Comparison of ENCODE assay signal across 13 cellular contexts in genomic region chr6:16728513-16729182, GRCh38. TPM values are rescaled to one million over a fixed set of nuclear protein-coding genes. Genes with fewer than 3 reads are reported as not detected.
A peak's percentile ranks its signal among the peaks of the same experiment; 100 is the strongest.
DNase-seq lines count a peak whose midpoint lies in the region; ATAC-seq and TF ChIP-seq lines count a peak whose summit lies in the region.
"Had no signal": no experiment of that assay in that cellular context is flagged by ENCODE, and none has a peak within 500 bp of the region (broad histone marks: within the 10 kb centered on the region; RNA-seq: fewer than 3 reads in every experiment).

No MANE protein-coding gene starts in this region.

- peak overlapping the region; percentile 25 for H3K27ac ChIP-seq in AG04450 (ENCODE audit: low read depth, low read length)

- H3K27me3 ChIP-seq in AG04450 (ENCODE audit: control insufficient read depth, insufficient read depth, low read length) = no peaks in the 10 kb centered on the region
- H3K27me3 ChIP-seq in Caco-2 (replicated peaks; ENCODE audit: control insufficient read depth, insufficient read depth, low read length) = no peaks in the 10 kb centered on the region
- H3K27me3 ChIP-seq in HAP-1 (ENCODE audit: low read depth) = no peaks in the 10 kb centered on the region
- H3K27me3 ChIP-seq: dorsolateral prefrontal cortex had no signal

- H3K4me3 ChIP-seq in AG04450 (ENCODE audit: low read depth, low read length) = no peak overlapping the region
- H3K4me3 ChIP-seq in Caco-2 (ENCODE audit: low read depth, low read length) = no peak overlapping the region
- no peak overlapping the region for H3K4me3 ChIP-seq in HAP-1
- H3K4me3 ChIP-seq: dorsolateral prefrontal cortex, GM23338 had no signal

- H3K4me1 ChIP-seq in Caco-2 (peaks cover 38% of the 10 kb centered on the region), HAP-1 (peaks cover 20% of the 10 kb centered on the region)

- H3K4me1 Mint-ChIP-seq in Caco-2 (ENCODE audit: low read depth, unreplicated experiment) (peaks cover 37% of the 10 kb centered on the region), nephron progenitor cell (peaks cover 87% of the 10 kb centered on the region)
- H3K4me1 Mint-ChIP-seq in activated CD8-positive, alpha-beta T cell treated with anti-CD3 and anti-CD28 coated beads, Interleukin-2, amount 10 ng/mL, durations not matched to agents 7 days and 5 days (ENCODE audit: low read depth) = peaks cover 72% of the 10 kb centered on the region

- DNase-seq in AG04450 (ENCODE audit: low read depth, low spot score) = no peak
- no peak for DNase-seq in Caco-2
- DNase-seq in activated CD8-positive, alpha-beta T cell treated with anti-CD3 and anti-CD28 coated beads, Interleukin-2, amount 10 ng/mL, durations not matched to agents 7 days and 5 days = no peak
- DNase-seq in nephron progenitor cell = no peak
- no peak for DNase-seq in HAP-1 (ENCODE audit: low spot score in 2 of 2)
- DNase-seq in AML-193 (lab: John Stamatoyannopoulos, UW) = no peak
- no peak for DNase-seq in NCI-H146 treated with DMSO at 0.1 percent for 48 hours (lab: John Stamatoyannopoulos, UW; ENCODE audit: unreplicated experiment)
- DNase-seq: activated CD4-positive, CD25-positive, alpha-beta regulatory T cell treated with anti-CD3 and anti-CD28 coated beads, Interleukin-2, amount 50 U/mL, for 72 hours; dorsolateral prefrontal cortex; naive thymus-derived CD4-positive, alpha-beta T cell; stimulated activated CD4-positive, alpha-beta T cell treated with anti-CD3 and anti-CD28 coated beads, Interleukin-2, amount 100 ng/mL, for 24 hours had no signal

- H3K9me3 ChIP-seq in AG04450 (ENCODE audit: control insufficient read depth, insufficient read depth, low read length) (no peaks in the 10 kb centered on the region), Caco-2 (no peaks in the 10 kb centered on the region), HAP-1 (no peaks in the 10 kb centered on the region)

- H3K4me3 Mint-ChIP-seq in Caco-2 (ENCODE audit: unreplicated experiment) (peak overlapping the region; percentile 6), nephron progenitor cell (no peak overlapping the region)
- no peak overlapping the region for H3K4me3 Mint-ChIP-seq in activated CD8-positive, alpha-beta T cell treated with anti-CD3 and anti-CD28 coated beads, Interleukin-2, amount 10 ng/mL, durations not matched to agents 7 days and 5 days
- H3K4me3 Mint-ChIP-seq: GM23338 had no signal

- intact Hi-C loops in Caco-2 (cut with micrococcal nuclease; ENCODE audit: unreplicated experiment) = no loop called here

- in situ Hi-C loops in HAP-1 (cut with MboI; ENCODE audit: low sequenced_read_pairs) = no loop called here

- H3K27me3 Mint-ChIP-seq in Caco-2 (ENCODE audit: insufficient read depth, unreplicated experiment) (no peaks in the 10 kb centered on the region), nephron progenitor cell (ENCODE audit: low read depth, poor library complexity) (no peaks in the 10 kb centered on the region)
- no peaks in the 10 kb centered on the region for H3K27me3 Mint-ChIP-seq in activated CD8-positive, alpha-beta T cell treated with anti-CD3 and anti-CD28 coated beads, Interleukin-2, amount 10 ng/mL, durations not matched to agents 7 days and 5 days (ENCODE audit: low read depth)
- H3K27me3 Mint-ChIP-seq: naive thymus-derived CD4-positive, alpha-beta T cell; type B pancreatic cell had no signal

- POLR2A ChIA-PET in AG04450 (lab: Yijun Ruan, JAX) = interaction anchor here (0.9 kb wide), 1 partner anchor 11 kb away, joined by 4 read pairs; no protein-coding TSS in a partner anchor
- POLR2A ChIA-PET in Caco-2 (lab: Charles Lee) = no interaction called here
- POLR2A ChIA-PET in activated CD8-positive, alpha-beta T cell treated with anti-CD3 and anti-CD28 coated beads, Interleukin-2, amount 10 ng/mL, durations not matched to agents 7 days and 5 days (lab: Charles Lee) = interaction anchor here (0.6 to 0.8 kb wide), 2 partner anchors 9 to 1869 kb away, joined by 3 read pairs; no protein-coding TSS in a partner anchor

- no peak overlapping the region for H3K27ac Mint-ChIP-seq in Caco-2 (ENCODE audit: unreplicated experiment)
- peak overlapping the region; percentile 77 for H3K27ac Mint-ChIP-seq in activated CD8-positive, alpha-beta T cell treated with anti-CD3 and anti-CD28 coated beads, Interleukin-2, amount 10 ng/mL, durations not matched to agents 7 days and 5 days
- H3K27ac Mint-ChIP-seq in nephron progenitor cell = peak overlapping the region; percentile 35
- H3K27ac Mint-ChIP-seq: GM23338, type B pancreatic cell had no signal

- CTCF ChIA-PET in AG04450 (lab: Charles Lee) = interaction anchor here (0.8 to 0.9 kb wide), 2 partner anchors 16 to 48 kb away, joined by 3 read pairs; no protein-coding TSS in a partner anchor
- CTCF ChIA-PET in Caco-2 (lab: Charles Lee) = no interaction called here
- CTCF ChIA-PET in activated CD8-positive, alpha-beta T cell treated with anti-CD3 and anti-CD28 coated beads, Interleukin-2, amount 10 ng/mL, durations not matched to agents 7 days and 5 days (lab: Charles Lee) = interaction anchor here (0.8 to 6.8 kb wide), 6 partner anchors 13 to 410 kb away, joined by 3 to 55 read pairs (median 4); partner anchors contain the start of gene ATXN1

- TF ChIP-seq CTCF in AG04450 (IDR thresholded peaks at IDR 0.05; ENCODE audit: low read depth, low read length) (no peak), Caco-2 (IDR thresholded peaks at IDR 0.05; ENCODE audit: insufficient read depth in 1 of 2, low read depth in 1 of 2, low read length in 1 of 2, severe bottlenecking in 1 of 2, unreplicated experiment in 1 of 2) (no peak), nephron progenitor cell (IDR thresholded peaks at IDR 0.05) (no peak)

- H3K36me3 Mint-ChIP-seq in Caco-2 (ENCODE audit: insufficient read depth, unreplicated experiment) (no peaks in the 10 kb centered on the region), nephron progenitor cell (ENCODE audit: low read depth) (no peaks in the 10 kb centered on the region)
- peaks cover 30% of the 10 kb centered on the region for H3K36me3 Mint-ChIP-seq in activated CD8-positive, alpha-beta T cell treated with anti-CD3 and anti-CD28 coated beads, Interleukin-2, amount 10 ng/mL, durations not matched to agents 7 days and 5 days (ENCODE audit: low read depth)
- H3K36me3 Mint-ChIP-seq: type B pancreatic cell had no signal

- H3K36me3 ChIP-seq in Caco-2 (ENCODE audit: control insufficient read depth, insufficient read depth, low read length) = no peaks in the 10 kb centered on the region
- H3K36me3 ChIP-seq in HAP-1 (replicated peaks) = no peaks in the 10 kb centered on the region

- no TSS peak for BruUV-seq in Caco-2 (replicated peaks; lab: Mats Ljungman, UMichigan)

- no peak for ATAC-seq in activated CD8-positive, alpha-beta T cell treated with anti-CD3 and anti-CD28 coated beads, Interleukin-2, amount 10 ng/mL, durations not matched to agents 7 days and 5 days
- ATAC-seq: GM23338 had no signal

- H3K9me3 Mint-ChIP-seq in Caco-2 (ENCODE audit: unreplicated experiment) (no peaks in the 10 kb centered on the region), nephron progenitor cell (no peaks in the 10 kb centered on the region)
- no peaks in the 10 kb centered on the region for H3K9me3 Mint-ChIP-seq in activated CD8-positive, alpha-beta T cell treated with anti-CD3 and anti-CD28 coated beads, Interleukin-2, amount 10 ng/mL, durations not matched to agents 7 days and 5 days (ENCODE audit: insufficient read depth)
- H3K9me3 Mint-ChIP-seq: GM23338; naive thymus-derived CD4-positive, alpha-beta T cell; type B pancreatic cell had no signal

RNA-seq across cellular contexts. Expression of gene ATXN1, which starts 32.6 kb away (rescaled TPM):
- 11.8 and 12.6 TPM in 2 replicates for polyA plus RNA-seq in AG04450 (2011; rRNA removed)
- polyA minus RNA-seq in AG04450 (2011; rRNA and poly(A)+ RNA removed) = 32.4 and 37.6 TPM in 2 replicates
- total RNA-seq in Caco-2 (2022) = 14.2 and 15.2 TPM in 2 replicates
- total RNA-seq in activated CD8-positive, alpha-beta T cell treated with anti-CD3 and anti-CD28 coated beads, Interleukin-2, amount 10 ng/mL, durations not matched to agents 7 days and 5 days = 10 to 100 TPM; 36.7 to 42.9 TPM
